Comparison of ENCODE assay signal across 9 cellular contexts in the genomic region with DNA sequence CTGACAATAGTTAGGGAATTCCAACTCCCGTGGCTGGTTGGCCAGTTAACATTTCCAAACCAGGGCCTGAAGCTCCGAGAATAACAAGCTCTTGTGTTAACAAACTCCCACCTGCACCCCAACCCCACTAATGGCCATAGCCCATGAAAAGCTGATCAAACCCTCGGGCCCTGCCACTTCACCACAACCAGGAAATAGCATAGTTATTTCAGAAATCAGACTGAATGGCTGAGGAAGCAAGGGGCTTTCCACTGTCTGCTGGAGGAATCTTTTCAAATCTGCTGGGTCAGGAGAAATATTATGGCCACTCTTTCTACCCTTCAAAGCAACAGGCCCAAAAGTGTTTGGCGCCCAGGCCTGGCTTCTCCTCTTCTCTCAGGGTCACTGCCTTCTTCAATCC.
DNase-seq lines count a peak whose midpoint lies in the region; ATAC-seq and TF ChIP-seq lines count a peak whose summit lies in the region.
"Had no signal": no experiment of that assay in that cellular context is flagged by ENCODE, and none has a peak within 500 bp of the region (broad histone marks: within the 10 kb centered on the region; RNA-seq: fewer than 3 reads in every experiment).

No MANE protein-coding gene starts in this region.

- H3K36me3 ChIP-seq in testis (ENCODE audit: low read depth, missing control alignments): no peaks in the 10 kb centered on the region

- no peaks in the 10 kb centered on the region for H3K36me3 Mint-ChIP-seq in activated B cell treated with CpG ODN at 0.5 μM for 24 hours (ENCODE audit: low read depth)

- no peak overlapping the region for H3K27ac Mint-ChIP-seq in stimulated activated naive CD8-positive, alpha-beta T cell treated with anti-CD3 and anti-CD28 coated beads, Interleukin-15, amount 100 ng/mL, for 72 hours
- H3K27ac Mint-ChIP-seq in activated B cell treated with CpG ODN at 0.5 μM for 24 hours: peak overlapping the region; percentile 74

- ATAC-seq in stimulated activated naive CD8-positive, alpha-beta T cell treated with anti-CD3 and anti-CD28 coated beads, Interleukin-15, amount 100 ng/mL, for 72 hours: peak; percentile 58
- ATAC-seq in stimulated activated naive CD8-positive, alpha-beta T cell treated with anti-CD3 and anti-CD28 coated beads, Interleukin-15, Interleukin-2, amounts not matched to agents 100 U/mL and 50 U/mL, for 24 hours: no peak
- ATAC-seq in HG02678 (IDR thresholded peaks at IDR 0.05; ENCODE audit: unreplicated experiment) (peak; percentile 35), activated B cell treated with CpG ODN at 0.5 μM for 24 hours (ENCODE audit: low read depth) (peak; percentile 36)

- H3K9me3 Mint-ChIP-seq in stimulated activated naive CD8-positive, alpha-beta T cell treated with anti-CD3 and anti-CD28 coated beads, Interleukin-15, amount 100 ng/mL, for 72 hours: peaks cover 0 to 14% of the 10 kb centered on the region in 2 donors
- H3K9me3 Mint-ChIP-seq in activated B cell treated with CpG ODN at 0.5 μM for 24 hours: peaks cover 11% of the 10 kb centered on the region

- TF ChIP-seq CTCF in activated B cell treated with CpG ODN at 0.5 μM for 24 hours (IDR thresholded peaks at IDR 0.05) (no peak), testis (IDR thresholded peaks at IDR 0.05) (no peak)

- 89 to 99% methylated on average over 4 of the region's 4 CpGs for WGBS in testis, 2 donors

- H3K4me1 ChIP-seq in testis: no peaks in the 10 kb centered on the region

- no peak for TF ChIP-seq POLR2A in testis (IDR thresholded peaks at IDR 0.05)

- H3K9me3 ChIP-seq in testis: no peaks in the 10 kb centered on the region

- peak overlapping the region in 1 of 2 donors; percentile 14 for H3K4me3 Mint-ChIP-seq in stimulated activated naive CD8-positive, alpha-beta T cell treated with anti-CD3 and anti-CD28 coated beads, Interleukin-15, amount 100 ng/mL, for 72 hours
- H3K4me3 Mint-ChIP-seq in activated B cell treated with CpG ODN at 0.5 μM for 24 hours: peak overlapping the region; percentile 53

- no peaks in the 10 kb centered on the region for H3K27me3 ChIP-seq in testis

- CTCF ChIA-PET in activated B cell treated with CpG ODN at 0.5 μM for 24 hours (lab: Charles Lee): no interaction called here

- intact Hi-C loops in activated B cell treated with CpG ODN at 0.5 μM for 24 hours (cut with micrococcal nuclease) (loop anchor here (2.0 to 10.0 kb wide), 4 partner anchors 21 to 859 kb away; no protein-coding TSS in a partner anchor), testis (cut with DNase I; ENCODE audit: low total_unique reads) (no loop called here)

- H3K4me1 Mint-ChIP-seq in stimulated activated naive CD8-positive, alpha-beta T cell treated with anti-CD3 and anti-CD28 coated beads, Interleukin-15, amount 100 ng/mL, for 72 hours: peaks cover 67% of the 10 kb centered on the region
- H3K4me1 Mint-ChIP-seq in activated B cell treated with CpG ODN at 0.5 μM for 24 hours: peaks cover 49% of the 10 kb centered on the region

- no peak overlapping the region for H3K27ac ChIP-seq in testis

- POLR2A ChIA-PET in activated B cell treated with CpG ODN at 0.5 μM for 24 hours (lab: Charles Lee): interaction anchor here (0.6 to 3.6 kb wide), 5 partner anchors 11 to 146 kb away, joined by 4 to 23 read pairs (median 7); partner anchors contain the start of gene GLCCI1

- no peak overlapping the region for H3K4me3 ChIP-seq in testis

- no peak for DNase-seq in stimulated activated naive CD8-positive, alpha-beta T cell treated with anti-CD3 and anti-CD28 coated beads, Interleukin-15, amount 100 ng/mL, for 72 hours
- DNase-seq in stimulated activated naive CD8-positive, alpha-beta T cell treated with anti-CD3 and anti-CD28 coated beads, Interleukin-15, Interleukin-2, amounts not matched to agents 100 U/mL and 50 U/mL, for 24 hours: no peak
- no peak for DNase-seq in activated B cell treated with CpG ODN at 0.5 μM for 24 hours
- no peak for DNase-seq in GM19238 (ENCODE audit: insufficient read length, low spot score)
- no peak for DNase-seq in NCI-H2029 treated with DMSO at 0.1 percent for 48 hours (lab: John Stamatoyannopoulos, UW)
- DNase-seq in testis: no peak
- no peak for DNase-seq in activated effector memory CD4-positive, alpha-beta T cell treated with anti-CD3 and anti-CD28 coated beads, Interleukin-2, amount 50 U/mL, for 16 hours
- DNase-seq: NCI-H187 had no signal

- peaks cover 7% of the 10 kb centered on the region for H3K27me3 Mint-ChIP-seq in stimulated activated naive CD8-positive, alpha-beta T cell treated with anti-CD3 and anti-CD28 coated beads, Interleukin-15, amount 100 ng/mL, for 72 hours
- no peaks in the 10 kb centered on the region for H3K27me3 Mint-ChIP-seq in activated B cell treated with CpG ODN at 0.5 μM for 24 hours
